In genomic region chr22:36236338-36237319, GRCh38 we compare ENCODE assay signal across 11 cellular contexts. TPM values are rescaled to one million over a fixed set of nuclear protein-coding genes. Genes with fewer than 3 reads are reported as not detected.
DNase-seq lines count a peak whose midpoint lies in the region; ATAC-seq lines count a peak whose summit lies in the region.
"Had no signal": no experiment of that assay in that cellular context is flagged by ENCODE, and none has a peak within 500 bp of the region (broad histone marks: within the 10 kb centered on the region; RNA-seq: fewer than 3 reads in every experiment).

No MANE protein-coding gene starts in this region.

- H3K4ac ChIP-seq in neuronal stem cell (ENCODE audit: low read length) = peak overlapping the region; percentile 43

- H4K20me1 ChIP-seq in BLaER1 treated with 17β-estradiol and CSF1 and Interleukin-3, amounts not matched to agents 10 nM and 100 nM = peaks cover 0 to 28% (median 4%) of the 10 kb centered on the region in 11 experiments; a peak in 8 of 22 replicates

- DNase-seq in NCI-H748 (lab: John Stamatoyannopoulos, UW; ENCODE audit: unreplicated experiment) = peak; percentile 75
- DNase-seq in neuronal stem cell (ENCODE audit: low spot score) = no peak
- no peak for DNase-seq in stimulated activated CD4-positive, alpha-beta T cell treated with anti-CD3 and anti-CD28 coated beads, Interleukin-4, amount 100 ng/mL, for 24 hours
- no peak for DNase-seq in NCI-H82 (lab: John Stamatoyannopoulos, UW)
- DNase-seq in KG1 (lab: John Stamatoyannopoulos, UW) = no peak
- DNase-seq: activated B cell treated with CpG ODN at 0.5 μM for 24 hours; NCI-H69; stimulated activated naive CD4-positive, alpha-beta T cell had no signal

- no peaks in the 10 kb centered on the region for H3K27me3 ChIP-seq in BLaER1 treated with 17β-estradiol and CSF1 and Interleukin-3, amounts not matched to agents 10 nM and 100 nM
- H3K27me3 ChIP-seq in duodenal mucosa (ENCODE audit: control insufficient read depth in 1 of 2, insufficient read depth in 2 of 2, low read length in 2 of 2) (no peaks in the 10 kb centered on the region), neuronal stem cell (ENCODE audit: control insufficient read depth in 3 of 3, insufficient read depth in 3 of 3, low read depth in 1 of 3, low read length in 3 of 3) (no peaks in the 10 kb centered on the region)

- H2BK15ac ChIP-seq in neuronal stem cell (ENCODE audit: low read length) = peak overlapping the region; percentile 71

- H3K4me1 ChIP-seq in BLaER1 treated with 17β-estradiol and CSF1 and Interleukin-3, amounts not matched to agents 10 nM and 100 nM = peaks cover 41 to 65% (median 50%) of the 10 kb centered on the region in 10 experiments
- H3K4me1 ChIP-seq in duodenal mucosa (ENCODE audit: control insufficient read depth in 1 of 2, insufficient read depth in 2 of 2, low read length in 2 of 2) (peaks cover 31 to 36% of the 10 kb centered on the region in 2 donors), neuronal stem cell (ENCODE audit: control insufficient read depth in 2 of 2, insufficient read depth in 1 of 2, low read depth in 1 of 2, low read length in 2 of 2) (peaks cover 10% of the 10 kb centered on the region in 2 donors)

- no peak overlapping the region for H4K8ac ChIP-seq in neuronal stem cell (ENCODE audit: low read depth, low read length)

- peak overlapping the region in 5 of 11 experiments; percentile 8 to 90 (median 85); a peak in 8 of 22 replicates for H3K27ac ChIP-seq in BLaER1 treated with 17β-estradiol and CSF1 and Interleukin-3, amounts not matched to agents 10 nM and 100 nM
- H3K27ac ChIP-seq in duodenal mucosa (ENCODE audit: low read depth, low read length) (no peak overlapping the region), neuronal stem cell (replicated peaks; ENCODE audit: low read length) (no peak overlapping the region)

- no peak overlapping the region for H2BK12ac ChIP-seq in neuronal stem cell (ENCODE audit: low read length)

- H3K36me3 ChIP-seq in BLaER1 treated with 17β-estradiol and CSF1 and Interleukin-3, amounts not matched to agents 10 nM and 100 nM = peaks cover 16 to 53% (median 37%) of the 10 kb centered on the region in 11 experiments
- H3K36me3 ChIP-seq in duodenal mucosa (ENCODE audit: control insufficient read depth in 1 of 2, insufficient read depth in 2 of 2, low read length in 2 of 2) (peaks cover 13 to 23% of the 10 kb centered on the region in 2 donors), neuronal stem cell (replicated peaks in 1 of 2; ENCODE audit: control insufficient read depth in 2 of 2, insufficient read depth in 2 of 2, low read length in 2 of 2) (peaks cover 0 to 32% of the 10 kb centered on the region in 2 donors)

- peak overlapping the region; percentile 93 to 100 (median 97); a peak in 21 of 22 replicates for H3K4me2 ChIP-seq in BLaER1 treated with 17β-estradiol and CSF1 and Interleukin-3, amounts not matched to agents 10 nM and 100 nM
- H3K4me2 ChIP-seq in neuronal stem cell (ENCODE audit: insufficient read depth, low read length, poor library complexity, severe bottlenecking) = no peak overlapping the region

- H4K91ac ChIP-seq in neuronal stem cell (ENCODE audit: low read depth, low read length, poor library complexity) = no peak overlapping the region

- no peak overlapping the region for H2AFZ ChIP-seq in neuronal stem cell (ENCODE audit: low read length)

- no peaks in the 10 kb centered on the region for H3K79me1 ChIP-seq in neuronal stem cell (ENCODE audit: low read depth, low read length)

- peak overlapping the region; percentile 86 for H3K18ac ChIP-seq in neuronal stem cell (ENCODE audit: low read length)

- peak overlapping the region in 5 of 11 experiments; percentile 83 to 88 (median 87); a peak in 6 of 22 replicates for H3K9ac ChIP-seq in BLaER1 treated with 17β-estradiol and CSF1 and Interleukin-3, amounts not matched to agents 10 nM and 100 nM
- H3K9ac ChIP-seq in duodenal mucosa (ENCODE audit: low read depth in 1 of 2, low read length in 2 of 2) = peak overlapping the region in 1 of 2 donors; percentile 85
- no peak overlapping the region for H3K9ac ChIP-seq in neuronal stem cell (ENCODE audit: low read depth, low read length, poor library complexity)

- 0 out of 22 replicates have a peak, but pooled peaks cover 0 to 8% (median 0%) of the 10 kb centered on the region in 11 experiments for H3K9me3 ChIP-seq in BLaER1 treated with 17β-estradiol and CSF1 and Interleukin-3, amounts not matched to agents 10 nM and 100 nM (replicated peaks in 1 of 11)
- no peaks in the 10 kb centered on the region for H3K9me3 ChIP-seq in duodenal mucosa (ENCODE audit: control insufficient read depth in 1 of 2, low read length in 2 of 2)
- H3K9me3 ChIP-seq in neuronal stem cell (replicated peaks in 1 of 2; ENCODE audit: control insufficient read depth in 2 of 2, insufficient read depth in 1 of 2, low read depth in 1 of 2, low read length in 2 of 2) = peaks cover 0 to 9% of the 10 kb centered on the region in 2 donors

- H3K14ac ChIP-seq in neuronal stem cell (ENCODE audit: low read length) = peak overlapping the region; percentile 40

- peak overlapping the region; percentile 26 for H3K23ac ChIP-seq in neuronal stem cell (ENCODE audit: low read depth, low read length, poor library complexity)

- H2BK5ac ChIP-seq in neuronal stem cell (ENCODE audit: low read length) = no peak overlapping the region

- no CpG with 5 or more reads among the region's 14 CpGs for WGBS in neuronal stem cell (ENCODE audit: extremely low coverage in 2 of 2, insufficient read length in 2 of 2, insufficient replicate concordance in 1 of 2), 2 donors

- no peak for ATAC-seq in HG02763 (IDR thresholded peaks at IDR 0.05; ENCODE audit: unreplicated experiment)

- H2BK120ac ChIP-seq in neuronal stem cell (ENCODE audit: low read depth, low read length) = peak overlapping the region; percentile 65

- H2AK5ac ChIP-seq in neuronal stem cell (ENCODE audit: low read depth, low read length) = peak overlapping the region; percentile 64

- peak overlapping the region in 3 of 10 experiments; percentile 3 to 78 (median 75); a peak in 3 of 20 replicates for H3K4me3 ChIP-seq in BLaER1 treated with 17β-estradiol and CSF1 and Interleukin-3, amounts not matched to agents 10 nM and 100 nM
- H3K4me3 ChIP-seq in duodenal mucosa (ENCODE audit: low read depth in 1 of 2, low read length in 2 of 2) = peak overlapping the region; percentile 79 to 95
- H3K4me3 ChIP-seq in neuronal stem cell (ENCODE audit: low read length in 2 of 2) = no peak overlapping the region

RNA-seq across cellular contexts. Expression of gene APOL2, which starts 2.7 kb away (rescaled TPM):
- 4.3 TPM for polyA plus RNA-seq in neuronal stem cell (2013, experiment 1 of 2)
- polyA plus RNA-seq in neuronal stem cell (2013, experiment 2 of 2) = 4.7 TPM

RNA-seq across cellular contexts. Expression of gene APOL1, which starts 16.3 kb away (rescaled TPM):
- 0.06 TPM for polyA plus RNA-seq in neuronal stem cell (2013, experiment 1 of 2)
- polyA plus RNA-seq in neuronal stem cell (2013, experiment 2 of 2) = 0.03 TPM

RNA-seq across cellular contexts. Expression of gene APOL4, which starts 35.0 kb away (rescaled TPM):
- polyA plus RNA-seq in neuronal stem cell (2013, experiment 1 of 2) = 0.06 TPM
- 0.08 TPM for polyA plus RNA-seq in neuronal stem cell (2013, experiment 2 of 2)

Comparison
In these comparisons a context has a peak if more than half of its experiments do, and no peak if none do; other contexts are left out.
1. H3K4me3 ChIP-seq: peak in duodenal mucosa (2 of 2); none in neuronal stem cell (0 of 2).